Comparison of ENCODE assay signal across 18 cellular contexts in the genomic region with DNA sequence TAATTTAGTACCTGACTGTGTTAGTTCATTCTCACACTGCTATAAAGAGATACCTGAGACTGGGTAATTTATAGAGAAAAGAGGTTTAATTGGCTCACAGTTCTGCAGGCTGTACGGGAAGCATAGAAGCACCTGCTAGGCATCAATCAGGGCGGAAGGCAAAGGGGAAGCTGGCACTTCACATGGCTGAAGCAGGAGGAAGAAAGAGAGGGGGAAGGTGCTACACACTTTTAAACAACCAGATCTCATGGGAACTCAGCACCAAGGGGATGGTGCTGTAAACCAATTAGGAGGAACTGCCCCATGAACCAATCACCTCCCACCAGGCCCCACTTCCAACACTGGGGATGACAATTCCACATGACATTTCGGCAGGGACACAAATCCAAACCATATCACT. TPM values are rescaled to one million over a fixed set of nuclear protein-coding genes. Genes with fewer than 3 reads are reported as not detected.
DNase-seq lines count a peak whose midpoint lies in the region; ATAC-seq and TF ChIP-seq lines count a peak whose summit lies in the region.
"Had no signal": no experiment of that assay in that cellular context is flagged by ENCODE, and none has a peak within 500 bp of the region (broad histone marks: within the 10 kb centered on the region; RNA-seq: fewer than 3 reads in every experiment).

No MANE protein-coding gene starts in this region.

- H3K4me3 Mint-ChIP-seq in CD8-positive, alpha-beta T cell, result no peak overlapping the region
- H3K4me3 Mint-ChIP-seq in activated B cell treated with CpG ODN at 0.5 μM for 24 hours, result no peak overlapping the region
- H3K4me3 Mint-ChIP-seq in stimulated activated memory B cell treated with anti-CD40 and anti-IgM and Interleukin-4, amounts not matched to agents 10 μg/mL and 1 μg/mL and 100 μg/mL, for 72 hours, result no peak overlapping the region
- H3K4me3 Mint-ChIP-seq: GM23338 had no signal

- POLR2A ChIA-PET in CD8-positive, alpha-beta T cell (lab: Charles Lee), result no interaction called here
- POLR2A ChIA-PET in activated B cell treated with CpG ODN at 0.5 μM for 24 hours (lab: Charles Lee), result no interaction called here

- CTCF ChIA-PET in CD8-positive, alpha-beta T cell (lab: Charles Lee), result interaction anchor here (1.5 kb wide), 1 partner anchor 13 kb away, joined by 6 read pairs; no protein-coding TSS in a partner anchor
- CTCF ChIA-PET in activated B cell treated with CpG ODN at 0.5 μM for 24 hours (lab: Charles Lee), result no interaction called here

- H3K27ac Mint-ChIP-seq in CD8-positive, alpha-beta T cell, result peak overlapping the region; percentile 47
- H3K27ac Mint-ChIP-seq in activated B cell treated with CpG ODN at 0.5 μM for 24 hours, result peak overlapping the region; percentile 79
- peak overlapping the region; percentile 83 for H3K27ac Mint-ChIP-seq in stimulated activated memory B cell treated with anti-CD40 and anti-IgM and Interleukin-4, amounts not matched to agents 10 μg/mL and 1 μg/mL and 100 μg/mL, for 72 hours
- H3K27ac Mint-ChIP-seq: GM23338 had no signal

- H3K27me3 Mint-ChIP-seq in CD8-positive, alpha-beta T cell (ENCODE audit: low read depth), result no peaks in the 10 kb centered on the region
- H3K27me3 Mint-ChIP-seq in activated B cell treated with CpG ODN at 0.5 μM for 24 hours, result no peaks in the 10 kb centered on the region
- H3K27me3 Mint-ChIP-seq in stimulated activated memory B cell treated with anti-CD40 and anti-IgM and Interleukin-4, amounts not matched to agents 10 μg/mL and 1 μg/mL and 100 μg/mL, for 72 hours, result no peaks in the 10 kb centered on the region

- peaks cover 50% of the 10 kb centered on the region for H3K36me3 Mint-ChIP-seq in CD8-positive, alpha-beta T cell
- peaks cover 43% of the 10 kb centered on the region for H3K36me3 Mint-ChIP-seq in activated B cell treated with CpG ODN at 0.5 μM for 24 hours (ENCODE audit: low read depth)
- peaks cover 51% of the 10 kb centered on the region for H3K36me3 Mint-ChIP-seq in stimulated activated memory B cell treated with anti-CD40 and anti-IgM and Interleukin-4, amounts not matched to agents 10 μg/mL and 1 μg/mL and 100 μg/mL, for 72 hours

- H3K4me1 ChIP-seq in CD8-positive, alpha-beta T cell (ENCODE audit: insufficient read depth, low read length), result no peaks in the 10 kb centered on the region
- peaks cover 0 to 5% of the 10 kb centered on the region in 2 donors for H3K4me1 ChIP-seq in right atrium auricular region
- H3K4me1 ChIP-seq: BE2C had no signal

- ATAC-seq in CD8-positive, alpha-beta T cell, result no peak
- ATAC-seq in activated B cell treated with CpG ODN at 0.5 μM for 24 hours (ENCODE audit: low read depth), result no peak
- ATAC-seq in stimulated activated memory B cell treated with anti-CD40 and anti-IgM and Interleukin-4, amounts not matched to agents 10 μg/mL and 1 μg/mL and 100 μg/mL, for 72 hours, result no peak
- ATAC-seq in HG02588 (IDR thresholded peaks at IDR 0.05; ENCODE audit: unreplicated experiment), result no peak
- ATAC-seq: GM23338, HCT116, K562 had no signal

- TF ChIP-seq CTCF in CD8-positive, alpha-beta T cell (IDR thresholded peaks at IDR 0.05), result no peak
- TF ChIP-seq CTCF in activated B cell treated with CpG ODN at 0.5 μM for 24 hours (IDR thresholded peaks at IDR 0.05), result no peak
- no peak for TF ChIP-seq CTCF in right atrium auricular region (IDR thresholded peaks at IDR 0.05)

- H3K4me1 Mint-ChIP-seq in CD8-positive, alpha-beta T cell (ENCODE audit: low read depth), result peaks cover 19% of the 10 kb centered on the region
- H3K4me1 Mint-ChIP-seq in activated B cell treated with CpG ODN at 0.5 μM for 24 hours, result peaks cover 51% of the 10 kb centered on the region
- peaks cover 44% of the 10 kb centered on the region for H3K4me1 Mint-ChIP-seq in stimulated activated memory B cell treated with anti-CD40 and anti-IgM and Interleukin-4, amounts not matched to agents 10 μg/mL and 1 μg/mL and 100 μg/mL, for 72 hours

- no peak overlapping the region for H3K4me3 ChIP-seq in CD8-positive, alpha-beta T cell (ENCODE audit: low read depth, low read length)
- H3K4me3 ChIP-seq in right atrium auricular region, result no peak overlapping the region
- H3K4me3 ChIP-seq: GM23338, K562 had no signal

- intact Hi-C loops in CD8-positive, alpha-beta T cell (cut with DNase I, micrococcal nuclease), result no loop called here
- intact Hi-C loops in activated B cell treated with CpG ODN at 0.5 μM for 24 hours (cut with micrococcal nuclease), result loop anchor here (5.0 kb wide), 1 partner anchor 187 kb away; no protein-coding TSS in a partner anchor

- H3K9me3 ChIP-seq in CD8-positive, alpha-beta T cell (ENCODE audit: low read length), result no peaks in the 10 kb centered on the region
- H3K9me3 ChIP-seq in right atrium auricular region, result no peaks in the 10 kb centered on the region
- H3K9me3 ChIP-seq: BE2C, SK-N-SH had no signal

- peaks cover 22% of the 10 kb centered on the region for H3K36me3 ChIP-seq in CD8-positive, alpha-beta T cell (ENCODE audit: insufficient read depth, low read length)
- H3K36me3 ChIP-seq in right atrium auricular region, result peaks cover 12% of the 10 kb centered on the region
- H3K36me3 ChIP-seq: BE2C had no signal

- no peaks in the 10 kb centered on the region for H3K9me3 Mint-ChIP-seq in CD8-positive, alpha-beta T cell
- H3K9me3 Mint-ChIP-seq in activated B cell treated with CpG ODN at 0.5 μM for 24 hours, result no peaks in the 10 kb centered on the region
- H3K9me3 Mint-ChIP-seq in stimulated activated memory B cell treated with anti-CD40 and anti-IgM and Interleukin-4, amounts not matched to agents 10 μg/mL and 1 μg/mL and 100 μg/mL, for 72 hours, result no peaks in the 10 kb centered on the region
- H3K9me3 Mint-ChIP-seq: GM23338 had no signal

- no peaks in the 10 kb centered on the region for H3K27me3 ChIP-seq in CD8-positive, alpha-beta T cell (ENCODE audit: insufficient read depth, low read length)
- no peaks in the 10 kb centered on the region for H3K27me3 ChIP-seq in right atrium auricular region
- H3K27me3 ChIP-seq: BE2C had no signal

- H3K27ac ChIP-seq in CD8-positive, alpha-beta T cell (ENCODE audit: low read depth, low read length), result no peak overlapping the region
- H3K27ac ChIP-seq in right atrium auricular region, result no peak overlapping the region

- peak; percentile 6 for DNase-seq in NCI-H146 (lab: John Stamatoyannopoulos, UW)
- DNase-seq in NCI-H146 treated with DMSO at 0.1 percent for 48 hours (lab: John Stamatoyannopoulos, UW; ENCODE audit: unreplicated experiment), result no peak
- DNase-seq in CD8-positive, alpha-beta T cell, result no peak
- no peak for DNase-seq in activated B cell treated with CpG ODN at 0.5 μM for 24 hours
- no peak for DNase-seq in right atrium auricular region (ENCODE audit: low spot score)
- DNase-seq: BE2C, DMS79, NCI-H1105 treated with DMSO at 0.1 percent for 48 hours, NCI-H2029 treated with DMSO at 0.1 percent for 48 hours, NCI-H510A, NCI-H748 treated with DMSO at 0.1 percent for 48 hours, SHP77, SK-N-SH had no signal

RNA-seq across cellular contexts. Expression of a gene that starts 24.2 kb away (rescaled TPM):
- 1 to 10 TPM; 4.2 to 5.9 TPM for total RNA-seq in CD8-positive, alpha-beta T cell
- total RNA-seq in activated B cell treated with CpG ODN at 0.5 μM for 24 hours (11.7 and 15.0 TPM in 2 replicates), right atrium auricular region (1 to 10 TPM; 4.7 to 9.6 TPM)
